Comparison of ENCODE assay signal across 23 cellular contexts in genomic region chr10:102485093-102485785, GRCh38. TPM values are rescaled to one million over a fixed set of nuclear protein-coding genes. Genes with fewer than 3 reads are reported as not detected.
A peak's percentile ranks its signal among the peaks of the same experiment; 100 is the strongest.
DNase-seq lines count a peak whose midpoint lies in the region; ATAC-seq and TF ChIP-seq lines count a peak whose summit lies in the region.
"Had no signal": no experiment of that assay in that cellular context is flagged by ENCODE, and none has a peak within 500 bp of the region (broad histone marks: within the 10 kb centered on the region; RNA-seq: fewer than 3 reads in every experiment).

No MANE protein-coding gene starts in this region.

- no peak overlapping the region for H3K27ac ChIP-seq in upper lobe of left lung
- H3K27ac ChIP-seq: C4-2B had no signal

- no peaks in the 10 kb centered on the region for H3K9me3 Mint-ChIP-seq in nephron progenitor cell
- H3K9me3 Mint-ChIP-seq in stimulated activated effector memory CD8-positive, alpha-beta T cell treated with anti-CD3 and anti-CD28 coated beads, Interleukin-12 subunit alpha, Interleukin-12 subunit beta, amount 100 ng/mL, for 72 hours = no peaks in the 10 kb centered on the region
- H3K9me3 Mint-ChIP-seq: CD8-positive, alpha-beta memory T cell; GM23338 had no signal

- H3K9me3 ChIP-seq in upper lobe of left lung = no peaks in the 10 kb centered on the region
- H3K9me3 ChIP-seq: HAP-1 had no signal

- TF ChIP-seq POLR2A in upper lobe of left lung (IDR thresholded peaks at IDR 0.05) = no peak

- no peak overlapping the region for H3K4me3 ChIP-seq in upper lobe of left lung
- H3K4me3 ChIP-seq: GM23338, HAP-1 had no signal

- H3K27me3 Mint-ChIP-seq in nephron progenitor cell (ENCODE audit: low read depth, poor library complexity) = peaks cover 3% of the 10 kb centered on the region
- H3K27me3 Mint-ChIP-seq: CD8-positive, alpha-beta memory T cell had no signal

- TF ChIP-seq EP300 in upper lobe of left lung (IDR thresholded peaks at IDR 0.05) = no peak

- no peaks in the 10 kb centered on the region for H3K27me3 ChIP-seq in upper lobe of left lung

- no peaks in the 10 kb centered on the region for H3K4me1 Mint-ChIP-seq in nephron progenitor cell
- no peaks in the 10 kb centered on the region for H3K4me1 Mint-ChIP-seq in stimulated activated effector memory CD8-positive, alpha-beta T cell treated with anti-CD3 and anti-CD28 coated beads, Interleukin-12 subunit alpha, Interleukin-12 subunit beta, amount 100 ng/mL, for 72 hours
- H3K4me1 Mint-ChIP-seq: CD8-positive, alpha-beta memory T cell; GM23338 had no signal

- peaks cover 41% of the 10 kb centered on the region for H3K36me3 Mint-ChIP-seq in nephron progenitor cell (ENCODE audit: low read depth)
- H3K36me3 Mint-ChIP-seq in stimulated activated effector memory CD8-positive, alpha-beta T cell treated with anti-CD3 and anti-CD28 coated beads, Interleukin-12 subunit alpha, Interleukin-12 subunit beta, amount 100 ng/mL, for 72 hours = peaks cover 100% of the 10 kb centered on the region

- no peak overlapping the region for H3K4me3 Mint-ChIP-seq in nephron progenitor cell
- no peak overlapping the region for H3K4me3 Mint-ChIP-seq in stimulated activated effector memory CD8-positive, alpha-beta T cell treated with anti-CD3 and anti-CD28 coated beads, Interleukin-12 subunit alpha, Interleukin-12 subunit beta, amount 100 ng/mL, for 72 hours
- H3K4me3 Mint-ChIP-seq: CD8-positive, alpha-beta memory T cell; GM23338 had no signal

- peak overlapping the region; percentile 61 for H3K27ac Mint-ChIP-seq in nephron progenitor cell
- peak overlapping the region; percentile 63 for H3K27ac Mint-ChIP-seq in stimulated activated effector memory CD8-positive, alpha-beta T cell treated with anti-CD3 and anti-CD28 coated beads, Interleukin-12 subunit alpha, Interleukin-12 subunit beta, amount 100 ng/mL, for 72 hours
- H3K27ac Mint-ChIP-seq: GM23338 had no signal

- peaks cover 81 to 100% (median 97%) of the 10 kb centered on the region in 4 donors for H3K36me3 ChIP-seq in upper lobe of left lung

- TF ChIP-seq CTCF in nephron progenitor cell (IDR thresholded peaks at IDR 0.05) = no peak
- no peak for TF ChIP-seq CTCF in upper lobe of left lung (IDR thresholded peaks at IDR 0.05)

- no peak for ATAC-seq in stimulated activated effector memory CD8-positive, alpha-beta T cell treated with anti-CD3 and anti-CD28 coated beads, Interleukin-12 subunit alpha, Interleukin-12 subunit beta, amount 100 ng/mL, for 72 hours
- no peak for ATAC-seq in upper lobe of left lung (ENCODE audit: low FRiP score in 2 of 2)
- no peak for ATAC-seq in HG03196 (IDR thresholded peaks at IDR 0.05; ENCODE audit: unreplicated experiment)
- ATAC-seq: GM23338, Panc1 had no signal

- DNase-seq in NCI-H2171 treated with DMSO at 0.1 percent for 48 hours (lab: John Stamatoyannopoulos, UW) = peak; percentile 12
- no peak for DNase-seq in NCI-H2171 (lab: John Stamatoyannopoulos, UW)
- peak; percentile 35 for DNase-seq in left kidney (ENCODE audit: low read depth, low spot score)
- DNase-seq in nephron progenitor cell = no peak
- DNase-seq in stimulated activated effector memory CD8-positive, alpha-beta T cell treated with anti-CD3 and anti-CD28 coated beads, Interleukin-12 subunit alpha, Interleukin-12 subunit beta, amount 100 ng/mL, for 72 hours (ENCODE audit: low spot score in 2 of 2) = no peak
- DNase-seq in upper lobe of left lung = no peak
- no peak for DNase-seq in effector CD4-positive, alpha-beta T cell
- DNase-seq: 8988T; Calu3; CD8-positive, alpha-beta memory T cell; DMS53; GDM1; IMR-90; NCI-H1105; NCI-H146; NCI-H2029; NCI-H524 treated with DMSO at 0.1 percent for 48 hours; NCI-H82 had no signal

- 90 to 94% methylated on average over 17 to 18 of the region's 18 CpGs for WGBS in upper lobe of left lung, 2 donors

- no peaks in the 10 kb centered on the region for H3K4me1 ChIP-seq in upper lobe of left lung
- H3K4me1 ChIP-seq: HAP-1 had no signal

RNA-seq across cellular contexts. Expression of gene ACTR1A, which starts 17.3 kb away (rescaled TPM):
- 100 to 1,000 TPM in 2 of 6 donors, 10 to 100 TPM in 4; 54.5 to 126 (median 93.2) TPM for total RNA-seq in upper lobe of left lung

RNA-seq across cellular contexts. Expression of gene SUFU, which starts 18.5 kb away (rescaled TPM):
- total RNA-seq in upper lobe of left lung = 10 to 100 TPM in 5 of 6 donors, 1 to 10 TPM in 1; 4.1 to 15.7 (median 11.9) TPM

RNA-seq across cellular contexts. Expression of gene C10orf95, which starts 33.9 kb away (rescaled TPM):
- 10 to 100 TPM in 5 of 6 donors, 1 to 10 TPM in 1; 5.9 to 27.5 (median 15.1) TPM for total RNA-seq in upper lobe of left lung
- total RNA-seq: IMR-90 had no signal

RNA-seq across cellular contexts. Expression of gene CUEDC2, which starts 52.9 kb away (rescaled TPM):
- total RNA-seq in upper lobe of left lung = 10 to 100 TPM; 33.1 to 67.1 (median 46.5) TPM

Comparison
In these comparisons a context has a peak if more than half of its experiments do, and no peak if none do; other contexts are left out.
1. DNase-seq: peak in NCI-H2171 treated with DMSO at 0.1 percent for 48 hours (single experiment) and left kidney (single experiment); none in NCI-H2171 (single experiment), nephron progenitor cell (single experiment), stimulated activated effector memory CD8-positive, alpha-beta T cell treated with anti-CD3 and anti-CD28 coated beads, Interleukin-12 subunit alpha, Interleukin-12 subunit beta, amount 100 ng/mL, for 72 hours (0 of 2), upper lobe of left lung (0 of 2) and effector CD4-positive, alpha-beta T cell (single experiment).